ENCODE assay signal across 12 cellular contexts in the genomic region with DNA sequence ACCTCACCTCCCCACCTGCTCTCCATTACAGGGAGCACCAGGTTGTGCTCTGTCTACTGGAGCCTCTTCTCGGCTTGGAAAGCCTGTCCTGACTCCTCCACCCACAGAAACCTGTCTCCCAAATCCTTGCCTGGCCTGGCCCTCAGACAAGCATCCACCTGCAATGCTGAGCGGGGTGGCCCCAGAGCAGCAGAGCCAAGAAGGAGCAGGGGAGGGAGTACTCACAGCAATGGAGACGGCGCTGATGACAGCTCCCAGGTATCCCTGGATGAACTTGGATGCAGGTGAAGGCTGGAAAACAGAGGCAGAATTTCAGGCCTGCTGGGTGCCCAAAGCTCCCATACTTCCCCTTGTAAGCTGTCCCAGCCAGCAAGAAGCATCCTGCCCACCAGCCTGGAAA.
A peak's percentile ranks its signal among the peaks of the same experiment; 100 is the strongest.
DNase-seq lines count a peak whose midpoint lies in the region; ATAC-seq and TF ChIP-seq lines count a peak whose summit lies in the region.
"Had no signal": no experiment of that assay in that cellular context is flagged by ENCODE, and none has a peak within 500 bp of the region (broad histone marks: within the 10 kb centered on the region; RNA-seq: fewer than 3 reads in every experiment).

No MANE protein-coding gene starts in this region.

- H3K27ac Mint-ChIP-seq in activated T-helper 17 cell treated with anti-CD3 and anti-CD28 coated beads, Interleukin-2, amount 50 U/mL, for 72 hours, result peak overlapping the region; percentile 36
- H3K27ac Mint-ChIP-seq: CD4-positive, CD25-positive, alpha-beta regulatory T cell had no signal

- no peak for ATAC-seq in activated T-helper 17 cell treated with anti-CD3 and anti-CD28 coated beads, Interleukin-2, amount 50 U/mL, for 72 hours (replicated peaks)
- ATAC-seq in right lobe of liver (no peak), gastrocnemius medialis (no peak)

- H3K4me1 Mint-ChIP-seq in activated T-helper 17 cell treated with anti-CD3 and anti-CD28 coated beads, Interleukin-2, amount 50 U/mL, for 72 hours, result no peaks in the 10 kb centered on the region
- H3K4me1 Mint-ChIP-seq: CD4-positive, CD25-positive, alpha-beta regulatory T cell had no signal

- no peaks in the 10 kb centered on the region; the same call in none of the 2 replicates for H3K36me3 ChIP-seq in H7 (replicated peaks; ENCODE audit: control insufficient read depth, insufficient read depth, low read length)
- H3K36me3 ChIP-seq in right lobe of liver, result no peaks in the 10 kb centered on the region
- peaks cover 0 to 21% of the 10 kb centered on the region in 2 donors for H3K36me3 ChIP-seq in gastrocnemius medialis

- H3K4me3 ChIP-seq in H7 (ENCODE audit: insufficient read depth, low read depth, low read length), result no peak overlapping the region
- no peak overlapping the region for H3K4me3 ChIP-seq in right lobe of liver
- H3K4me3 ChIP-seq in gastrocnemius medialis, result no peak overlapping the region
- H3K4me3 ChIP-seq: BLaER1 treated with 17β-estradiol and CSF1 and Interleukin-3, amounts not matched to agents 10 nM and 100 nM had no signal

- H3K4me3 Mint-ChIP-seq in activated T-helper 17 cell treated with anti-CD3 and anti-CD28 coated beads, Interleukin-2, amount 50 U/mL, for 72 hours, result no peak overlapping the region
- H3K4me3 Mint-ChIP-seq: CD4-positive, CD25-positive, alpha-beta regulatory T cell had no signal

- H3K27me3 ChIP-seq in H7 (ENCODE audit: control insufficient read depth, insufficient read depth, low read length) (no peaks in the 10 kb centered on the region), right lobe of liver (no peaks in the 10 kb centered on the region), gastrocnemius medialis (no peaks in the 10 kb centered on the region)
- H3K27me3 ChIP-seq: BLaER1 treated with 17β-estradiol and CSF1 and Interleukin-3, amounts not matched to agents 10 nM and 100 nM had no signal

- no peaks in the 10 kb centered on the region for H3K27me3 Mint-ChIP-seq in activated T-helper 17 cell treated with anti-CD3 and anti-CD28 coated beads, Interleukin-2, amount 50 U/mL, for 72 hours
- H3K27me3 Mint-ChIP-seq: CD4-positive, CD25-positive, alpha-beta regulatory T cell had no signal

- TF ChIP-seq POLR2A in right lobe of liver (IDR thresholded peaks at IDR 0.05) (no peak), gastrocnemius medialis (IDR thresholded peaks at IDR 0.05) (no peak)

- intact Hi-C loops in right lobe of liver (cut with DNase I), result loop anchor here (10.0 kb wide), 2 partner anchors 76 to 156 kb away; partner anchors contain the start of gene SFXN5 (in 2 of the 2)
- intact Hi-C loops in gastrocnemius medialis (cut with DNase I; ENCODE audit: low total_unique reads), result no loop called here

- peak; percentile 4 to 7 for DNase-seq in activated T-cell treated with anti-CD3 and anti-CD28 coated beads, Interleukin-2, amount 50 U/mL, for 48 hours
- no peak for DNase-seq in activated T-cell treated with anti-CD3 and anti-CD28 coated beads for 4 hours
- DNase-seq in H7, result peak; percentile 35
- DNase-seq in right lobe of liver, result no peak
- no peak for DNase-seq in activated CD4-positive, alpha-beta T cell treated with anti-CD3 and anti-CD28 coated beads, Interleukin-2, amount 50 U/mL, for 4 hours
- DNase-seq in SKM-1 (lab: John Stamatoyannopoulos, UW; ENCODE audit: unreplicated experiment), result no peak
- DNase-seq in gastrocnemius medialis, result no peak
- DNase-seq: ACHN; CD4-positive, CD25-positive, alpha-beta regulatory T cell; DMS 273 treated with DMSO at 0.1 percent for 48 hours had no signal

- in situ Hi-C loops in gastrocnemius medialis (cut with MboI; ENCODE audit: low sequenced_read_pairs in 4 of 4), result loop anchor here in 1 of 4 donors (25.0 kb wide), 1 partner anchor 164 kb away; no protein-coding TSS in a partner anchor

- peaks cover 0 to 56% (median 22%) of the 10 kb centered on the region in 4 donors for H3K4me1 ChIP-seq in right lobe of liver
- H3K4me1 ChIP-seq in gastrocnemius medialis, result no peaks in the 10 kb centered on the region

- 100% methylated on average over 1 of the region's 4 CpGs for WGBS in right lobe of liver (ENCODE audit: insufficient coverage, low coverage, low lambda C conversion rate, missing lambda C conversion rate)

- H3K9me3 ChIP-seq in right lobe of liver (no peaks in the 10 kb centered on the region), gastrocnemius medialis (no peaks in the 10 kb centered on the region)
- H3K9me3 ChIP-seq: BLaER1 treated with 17β-estradiol and CSF1 and Interleukin-3, amounts not matched to agents 10 nM and 100 nM had no signal

- TF ChIP-seq CTCF in right lobe of liver (IDR thresholded peaks at IDR 0.05) (no peak), gastrocnemius medialis (IDR thresholded peaks at IDR 0.05 in 4 of 5, conservative IDR thresholded peaks at IDR 0.05 in 1 of 5) (no peak)

- H3K27ac ChIP-seq in right lobe of liver (peak overlapping the region in 2 of 3 donors; percentile 14 to 80), gastrocnemius medialis (no peak overlapping the region)
- H3K27ac ChIP-seq: BLaER1 treated with 17β-estradiol and CSF1 and Interleukin-3, amounts not matched to agents 10 nM and 100 nM had no signal

- no peaks in the 10 kb centered on the region for H3K9me3 Mint-ChIP-seq in activated T-helper 17 cell treated with anti-CD3 and anti-CD28 coated beads, Interleukin-2, amount 50 U/mL, for 72 hours
- H3K9me3 Mint-ChIP-seq: CD4-positive, CD25-positive, alpha-beta regulatory T cell had no signal

- no peaks in the 10 kb centered on the region for H3K36me3 Mint-ChIP-seq in activated T-helper 17 cell treated with anti-CD3 and anti-CD28 coated beads, Interleukin-2, amount 50 U/mL, for 72 hours (ENCODE audit: low read depth)
- H3K36me3 Mint-ChIP-seq: CD4-positive, CD25-positive, alpha-beta regulatory T cell had no signal

Comparison
In these comparisons a context has a peak if more than half of its experiments do, and no peak if none do; other contexts are left out.
1. DNase-seq: peak in activated T-cell treated with anti-CD3 and anti-CD28 coated beads, Interleukin-2, amount 50 U/mL, for 48 hours (2 of 2) and H7 (single experiment); none in activated T-cell treated with anti-CD3 and anti-CD28 coated beads for 4 hours (single experiment), right lobe of liver (0 of 3), activated CD4-positive, alpha-beta T cell treated with anti-CD3 and anti-CD28 coated beads, Interleukin-2, amount 50 U/mL, for 4 hours (0 of 2), SKM-1 (single experiment) and gastrocnemius medialis (0 of 2).
2. H3K27ac ChIP-seq: peak in right lobe of liver (2 of 3); none in gastrocnemius medialis (0 of 4).